ENCODE assay signal across 14 cellular contexts in the genomic region with DNA sequence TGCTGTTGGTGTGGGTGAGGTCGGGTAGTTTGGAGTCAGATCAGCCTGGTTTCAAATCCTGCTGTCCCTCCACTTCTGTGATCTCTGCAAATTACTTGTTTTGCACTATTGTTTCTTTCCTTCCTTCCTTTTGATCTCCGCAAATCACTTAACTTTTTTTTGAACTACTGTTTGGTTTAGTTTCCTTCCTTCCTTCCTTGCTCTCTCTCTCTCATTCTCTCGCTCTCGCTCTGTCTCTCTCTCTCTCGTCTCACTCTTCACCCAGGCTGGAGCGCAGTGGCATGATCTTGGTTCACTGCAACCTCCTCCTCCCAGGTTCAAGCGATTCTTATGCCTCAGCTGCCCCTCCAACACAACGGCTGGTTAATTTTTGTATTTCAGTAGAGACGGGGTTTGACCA.
A peak's percentile ranks its signal among the peaks of the same experiment; 100 is the strongest.
DNase-seq lines count a peak whose midpoint lies in the region; ATAC-seq and TF ChIP-seq lines count a peak whose summit lies in the region.
"Had no signal": no experiment of that assay in that cellular context is flagged by ENCODE, and none has a peak within 500 bp of the region (broad histone marks: within the 10 kb centered on the region; RNA-seq: fewer than 3 reads in every experiment).

No MANE protein-coding gene starts in this region.

- no peaks in the 10 kb centered on the region for H3K79me2 ChIP-seq in H9 (ENCODE audit: insufficient read depth, low read length)

- no peak overlapping the region for H4K8ac ChIP-seq in H9 (replicated peaks; ENCODE audit: insufficient read length, low read depth, low read length)
- H4K8ac ChIP-seq in neuronal stem cell (ENCODE audit: low read depth, low read length): peak overlapping the region; percentile 77

- H3K4me2 ChIP-seq in H9 (ENCODE audit: insufficient read depth, insufficient read length, low read length) (no peak overlapping the region), neuronal stem cell (ENCODE audit: insufficient read depth, low read length, poor library complexity, severe bottlenecking) (no peak overlapping the region)

- no peaks in the 10 kb centered on the region for H3K9me3 Mint-ChIP-seq in CD14-positive monocyte
- no peaks in the 10 kb centered on the region for H3K9me3 Mint-ChIP-seq in H9
- H3K9me3 Mint-ChIP-seq: activated T-cell treated with anti-CD3 and anti-CD28 coated beads, Interleukin-2, amount 50 U/mL, for 24 hours had no signal

- H3K14ac ChIP-seq in H9 (ENCODE audit: insufficient read depth, low read length) (no peak overlapping the region), neuronal stem cell (ENCODE audit: low read length) (no peak overlapping the region)

- intact Hi-C loops in CD14-positive monocyte (cut with micrococcal nuclease): loop anchor here in 1 of 2 donors (10.0 kb wide), 1 partner anchor 71 kb away; no protein-coding TSS in a partner anchor
- intact Hi-C loops in stomach (cut with DNase I; ENCODE audit: low total_unique reads): no loop called here

- no peaks in the 10 kb centered on the region for H3K23me2 ChIP-seq in H9 (ENCODE audit: insufficient read length, low read depth, low read length, poor library complexity, severe bottlenecking)

- H2BK120ac ChIP-seq in H9 (ENCODE audit: low read depth, low read length, poor library complexity, severe bottlenecking) (no peak overlapping the region), neuronal stem cell (ENCODE audit: low read depth, low read length) (peak overlapping the region; percentile 22)

- H3K36me3 ChIP-seq in neuronal stem cell (replicated peaks in 1 of 2; ENCODE audit: control insufficient read depth in 2 of 2, insufficient read depth in 2 of 2, low read length in 2 of 2): no peaks in the 10 kb centered on the region
- H3K36me3 ChIP-seq in stomach: no peaks in the 10 kb centered on the region
- H3K36me3 ChIP-seq: thoracic aorta had no signal

- H4K91ac ChIP-seq in H9 (ENCODE audit: insufficient read length, low read depth, low read length) (no peak overlapping the region), neuronal stem cell (ENCODE audit: low read depth, low read length, poor library complexity) (no peak overlapping the region)

- no CpG with 5 or more reads among the region's 9 CpGs for WGBS in H9 (ENCODE audit: extremely low coverage, insufficient read length, low lambda C conversion rate)
- no CpG with 5 or more reads among the region's 9 CpGs for WGBS in neuronal stem cell (ENCODE audit: extremely low coverage in 2 of 2, insufficient read length in 2 of 2, insufficient replicate concordance in 1 of 2), 2 donors
- WGBS in stomach, 5 donors: 65 to 80% (median 72%) methylated on average over 9 of the region's 9 CpGs

- H2AFZ ChIP-seq in H9 (ENCODE audit: low read length): no peak overlapping the region
- peak overlapping the region; percentile 45 for H2AFZ ChIP-seq in neuronal stem cell (ENCODE audit: low read length)

- H2BK12ac ChIP-seq in H9 (ENCODE audit: insufficient read length, low read depth, low read length) (no peak overlapping the region), neuronal stem cell (ENCODE audit: low read length) (no peak overlapping the region)

- no peak overlapping the region for H2BK20ac ChIP-seq in H9 (ENCODE audit: low read depth, low read length, poor library complexity, severe bottlenecking)

- H3K4me1 ChIP-seq in H9 (ENCODE audit: insufficient read depth, low read length): peaks cover 15% of the 10 kb centered on the region; the same call in 1 of the 2 replicates
- H3K4me1 ChIP-seq in neuronal stem cell (ENCODE audit: control insufficient read depth in 2 of 2, insufficient read depth in 1 of 2, low read depth in 1 of 2, low read length in 2 of 2): peaks cover 23 to 31% of the 10 kb centered on the region in 2 donors
- H3K4me1 ChIP-seq in stomach: peaks cover 0 to 15% (median 11%) of the 10 kb centered on the region in 4 donors

- H3K18ac ChIP-seq in H9 (ENCODE audit: insufficient read length, low read depth, low read length) (no peak overlapping the region), neuronal stem cell (ENCODE audit: low read length) (peak overlapping the region; percentile 91)

- H3K4me1 Mint-ChIP-seq in CD14-positive monocyte (peaks cover 48% of the 10 kb centered on the region), H9 (peaks cover 24 to 36% of the 10 kb centered on the region in 2 experiments)

- H3K27me3 Mint-ChIP-seq in CD14-positive monocyte (ENCODE audit: low read depth in 3 of 3): no peaks in the 10 kb centered on the region
- H3K27me3 Mint-ChIP-seq in H9 (ENCODE audit: low read depth): peaks cover 2% of the 10 kb centered on the region; the same call in 1 of the 2 replicates
- H3K27me3 Mint-ChIP-seq: activated CD4-positive, alpha-beta T cell treated with anti-CD3 and anti-CD28 coated beads for 36 hours; activated T-cell treated with anti-CD3 and anti-CD28 coated beads, Interleukin-2, amount 50 U/mL, for 24 hours had no signal

- DNase-seq in CD14-positive monocyte (ENCODE audit: low spot score): no peak
- no peak for DNase-seq in H9
- DNase-seq in neuronal stem cell (ENCODE audit: low spot score): no peak
- DNase-seq in stomach: no peak
- DNase-seq in H4 (ENCODE audit: low spot score): no peak
- DNase-seq: activated CD4-positive, alpha-beta T cell treated with anti-CD3 and anti-CD28 coated beads for 36 hours; activated T-cell treated with anti-CD3 and anti-CD28 coated beads, Interleukin-2, amount 50 U/mL, for 24 hours; amniotic stem cell; dorsolateral prefrontal cortex; NCI-H1694 had no signal

- H3K23ac ChIP-seq in H9 (ENCODE audit: insufficient read length, low read depth, low read length) (no peak overlapping the region), neuronal stem cell (ENCODE audit: low read depth, low read length, poor library complexity) (no peak overlapping the region)

- H2AK5ac ChIP-seq in H9 (ENCODE audit: insufficient read length, low read length): no peak overlapping the region
- H2AK5ac ChIP-seq in neuronal stem cell (ENCODE audit: low read depth, low read length): no peak overlapping the region

- no peak overlapping the region for H4K5ac ChIP-seq in H9 (ENCODE audit: insufficient read length, low read depth, low read length)

- no peak for TF ChIP-seq POLR2A in stomach (IDR thresholded peaks at IDR 0.05)

- H3K36me3 Mint-ChIP-seq in CD14-positive monocyte (no peaks in the 10 kb centered on the region), H9 (ENCODE audit: insufficient read depth in 1 of 3, low read depth in 3 of 3) (no peaks in the 10 kb centered on the region)

- no peak overlapping the region for H3K56ac ChIP-seq in H9 (ENCODE audit: insufficient read length, low read depth, low read length)

- no peak overlapping the region for H3K9ac ChIP-seq in H9 (ENCODE audit: extremely low read depth, insufficient read length, low read length)
- H3K9ac ChIP-seq in neuronal stem cell (ENCODE audit: low read depth, low read length, poor library complexity): no peak overlapping the region

- no peak for TF ChIP-seq CTCF in CD14-positive monocyte (IDR thresholded peaks at IDR 0.05)
- no peak for TF ChIP-seq CTCF in H9 (conservative IDR thresholded peaks at IDR 0.05)
- TF ChIP-seq CTCF in stomach (IDR thresholded peaks at IDR 0.05): no peak

- H3K27ac ChIP-seq in H9 (ENCODE audit: insufficient read length, low read depth, low read length) (no peak overlapping the region), cingulate gyrus (ENCODE audit: low read depth, low read length) (peak overlapping the region; percentile 42), neuronal stem cell (replicated peaks; ENCODE audit: low read length) (peak overlapping the region; percentile 88), stomach (peak overlapping the region in 1 of 5 donors; percentile 17)
- H3K27ac ChIP-seq: HL-60, thoracic aorta had no signal

- H2BK5ac ChIP-seq in H9 (ENCODE audit: insufficient read length, low read length): no peak overlapping the region
- no peak overlapping the region for H2BK5ac ChIP-seq in neuronal stem cell (ENCODE audit: low read length)

- H3K4ac ChIP-seq in H9 (ENCODE audit: low read depth, low read length): no peak overlapping the region
- H3K4ac ChIP-seq in neuronal stem cell (ENCODE audit: low read length): no peak overlapping the region

- peak overlapping the region in 4 of 7 donors; percentile 2 to 81 (median 32) for H3K27ac Mint-ChIP-seq in CD14-positive monocyte
- H3K27ac Mint-ChIP-seq in H9: peak overlapping the region in 2 of 3 experiments; percentile 25 to 46; a peak in 4 of 7 replicates
- H3K27ac Mint-ChIP-seq: activated CD4-positive, alpha-beta T cell treated with anti-CD3 and anti-CD28 coated beads for 36 hours; activated T-cell treated with anti-CD3 and anti-CD28 coated beads, Interleukin-2, amount 50 U/mL, for 24 hours had no signal

- H3K79me1 ChIP-seq in H9 (ENCODE audit: insufficient read depth, low read depth, low read length, poor library complexity, severe bottlenecking) (no peaks in the 10 kb centered on the region), neuronal stem cell (ENCODE audit: low read depth, low read length) (no peaks in the 10 kb centered on the region)

- no peak overlapping the region for H3T11ph ChIP-seq in H9 (ENCODE audit: low read length)

- H3K9me3 ChIP-seq in H9 (ENCODE audit: control insufficient read depth, low read depth, low read length): no peaks in the 10 kb centered on the region
- H3K9me3 ChIP-seq in neuronal stem cell (replicated peaks in 1 of 2; ENCODE audit: control insufficient read depth in 2 of 2, insufficient read depth in 1 of 2, low read depth in 1 of 2, low read length in 2 of 2): no peaks in the 10 kb centered on the region
- no peaks in the 10 kb centered on the region for H3K9me3 ChIP-seq in stomach
- H3K9me3 ChIP-seq: thoracic aorta had no signal

- TF ChIP-seq EP300 in stomach (IDR thresholded peaks at IDR 0.05): no peak

- H2BK15ac ChIP-seq in H9 (ENCODE audit: low read depth, low read length): no peak overlapping the region
- no peak overlapping the region for H2BK15ac ChIP-seq in neuronal stem cell (ENCODE audit: low read length)

- ATAC-seq in GM18517 (IDR thresholded peaks at IDR 0.05; ENCODE audit: unreplicated experiment): no peak
- ATAC-seq: activated CD4-positive, alpha-beta T cell treated with anti-CD3 and anti-CD28 coated beads for 36 hours had no signal

- H3K27me3 ChIP-seq in H9 (ENCODE audit: insufficient read depth, low read length) (no peaks in the 10 kb centered on the region), neuronal stem cell (ENCODE audit: control insufficient read depth in 3 of 3, insufficient read depth in 3 of 3, low read depth in 1 of 3, low read length in 3 of 3) (no peaks in the 10 kb centered on the region), stomach (no peaks in the 10 kb centered on the region)
- H3K27me3 ChIP-seq: dorsolateral prefrontal cortex had no signal

- H3K4me3 Mint-ChIP-seq in CD14-positive monocyte: no peak overlapping the region
- no peak overlapping the region for H3K4me3 Mint-ChIP-seq in H9
- H3K4me3 Mint-ChIP-seq: activated CD4-positive, alpha-beta T cell treated with anti-CD3 and anti-CD28 coated beads for 36 hours; activated T-cell treated with anti-CD3 and anti-CD28 coated beads, Interleukin-2, amount 50 U/mL, for 24 hours had no signal

- H3K4me3 ChIP-seq in neuronal stem cell (ENCODE audit: low read length in 2 of 2) (no peak overlapping the region), stomach (no peak overlapping the region)
- H3K4me3 ChIP-seq: dorsolateral prefrontal cortex, thoracic aorta had no signal

- no peaks in the 10 kb centered on the region for H4K20me1 ChIP-seq in H9 (ENCODE audit: control insufficient read depth, insufficient read depth, insufficient read length)
